17 cellular contexts compared by ENCODE assay signal in the genomic region with DNA sequence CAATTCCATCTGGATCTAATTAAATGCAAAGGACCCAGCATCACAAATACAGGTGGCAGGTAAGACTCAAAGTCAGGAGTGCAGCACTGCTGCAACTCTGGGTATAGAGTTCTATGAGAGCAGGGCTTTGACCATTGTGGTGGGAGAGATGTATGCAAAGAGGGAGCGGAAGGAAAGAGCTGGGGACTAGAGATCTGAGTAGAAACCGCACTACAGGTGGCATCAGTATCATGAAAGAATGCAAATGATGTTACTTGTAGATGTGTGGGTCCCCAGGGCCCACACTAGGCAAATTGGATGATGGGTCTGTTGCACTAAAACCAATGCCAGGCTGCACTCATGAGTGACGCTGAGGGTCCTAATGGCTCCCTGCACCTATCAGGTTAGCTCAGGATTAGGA.
"Had no signal": no experiment of that assay in that cellular context is flagged by ENCODE, and none has a peak within 500 bp of the region (broad histone marks: within the 10 kb centered on the region; RNA-seq: fewer than 3 reads in every experiment).

No MANE protein-coding gene starts in this region.

- H3K27me3 ChIP-seq: sigmoid colon, thyroid gland, upper lobe of left lung, uterus had no signal

- H3K36me3 ChIP-seq: heart right ventricle, sigmoid colon, suprapubic skin, thyroid gland, upper lobe of left lung, uterus had no signal

- ATAC-seq: esophagus mucosa; heart right ventricle; left lobe of liver; mucosa of descending colon; naive thymus-derived CD8-positive, alpha-beta T cell had no signal

- H3K4me3 ChIP-seq: heart right ventricle, mucosa of descending colon, sigmoid colon, skin epidermis, suprapubic skin, thyroid gland, upper lobe of left lung, uterus had no signal

- DNase-seq: effector memory CD4-positive, alpha-beta T cell; heart right ventricle; hypothalamus; islet precursor cell; mammary epithelial cell; mucosa of descending colon; naive thymus-derived CD8-positive, alpha-beta T cell; posterior cingulate gyrus; sigmoid colon; stimulated activated naive CD4-positive, alpha-beta T cell treated with Interleukin-2 at 50 U/mL for 16 hours; thyroid gland; upper lobe of left lung; uterus had no signal

- H3K27ac ChIP-seq: heart right ventricle, sigmoid colon, skin epidermis, suprapubic skin, thyroid gland, upper lobe of left lung, uterus had no signal

- H3K4me1 ChIP-seq: heart right ventricle, sigmoid colon, suprapubic skin, thyroid gland, upper lobe of left lung, uterus had no signal

- H3K9me3 ChIP-seq: mucosa of descending colon, sigmoid colon, suprapubic skin, thyroid gland, upper lobe of left lung, uterus had no signal
